1 cellular context compared by ENCODE assay signal in the genomic region with DNA sequence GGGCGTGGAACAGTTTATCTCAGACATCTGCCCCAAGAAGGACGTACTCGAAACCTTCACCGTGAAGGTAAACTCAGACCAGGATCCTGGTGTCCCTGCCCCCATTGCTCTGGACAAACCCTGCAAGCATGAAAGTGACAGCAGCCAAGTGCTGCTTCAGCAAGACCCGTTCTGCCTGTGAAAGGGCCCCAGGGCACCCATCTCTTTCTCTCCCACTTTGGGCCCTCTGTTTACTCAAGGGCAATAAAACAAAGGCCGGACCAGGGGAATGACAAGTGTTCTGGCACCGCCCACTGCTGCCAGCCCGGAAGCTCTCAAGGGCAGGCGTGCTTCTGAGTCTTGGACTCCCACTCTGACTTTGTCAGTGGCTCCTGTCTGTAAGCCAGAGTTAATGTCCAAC.
TF ChIP-seq lines count a peak whose summit lies in the region.

No MANE protein-coding gene starts in this region.

TF ChIP-seq in HepG2, 621 proteins besides CTCF, POLR2A, EP300 and RAD21 (continued from another document and continues in another):
- TF ChIP-seq, protein P1, sequence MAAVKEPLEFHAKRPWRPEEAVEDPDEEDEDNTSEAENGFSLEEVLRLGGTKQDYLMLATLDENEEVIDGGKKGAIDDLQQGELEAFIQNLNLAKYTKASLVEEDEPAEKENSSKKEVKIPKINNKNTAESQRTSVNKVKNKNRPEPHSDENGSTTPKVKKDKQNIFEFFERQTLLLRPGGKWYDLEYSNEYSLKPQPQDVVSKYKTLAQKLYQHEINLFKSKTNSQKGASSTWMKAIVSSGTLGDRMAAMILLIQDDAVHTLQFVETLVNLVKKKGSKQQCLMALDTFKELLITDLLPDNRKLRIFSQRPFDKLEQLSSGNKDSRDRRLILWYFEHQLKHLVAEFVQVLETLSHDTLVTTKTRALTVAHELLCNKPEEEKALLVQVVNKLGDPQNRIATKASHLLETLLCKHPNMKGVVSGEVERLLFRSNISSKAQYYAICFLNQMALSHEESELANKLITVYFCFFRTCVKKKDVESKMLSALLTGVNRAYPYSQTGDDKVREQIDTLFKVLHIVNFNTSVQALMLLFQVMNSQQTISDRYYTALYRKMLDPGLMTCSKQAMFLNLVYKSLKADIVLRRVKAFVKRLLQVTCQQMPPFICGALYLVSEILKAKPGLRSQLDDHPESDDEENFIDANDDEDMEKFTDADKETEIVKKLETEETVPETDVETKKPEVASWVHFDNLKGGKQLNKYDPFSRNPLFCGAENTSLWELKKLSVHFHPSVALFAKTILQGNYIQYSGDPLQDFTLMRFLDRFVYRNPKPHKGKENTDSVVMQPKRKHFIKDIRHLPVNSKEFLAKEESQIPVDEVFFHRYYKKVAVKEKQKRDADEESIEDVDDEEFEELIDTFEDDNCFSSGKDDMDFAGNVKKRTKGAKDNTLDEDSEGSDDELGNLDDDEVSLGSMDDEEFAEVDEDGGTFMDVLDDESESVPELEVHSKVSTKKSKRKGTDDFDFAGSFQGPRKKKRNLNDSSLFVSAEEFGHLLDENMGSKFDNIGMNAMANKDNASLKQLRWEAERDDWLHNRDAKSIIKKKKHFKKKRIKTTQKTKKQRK (IDR thresholded peaks at IDR 0.05; ENCODE audit: low read length) = no peak
- TF ChIP-seq SIX4 (CRISPR knock-in tag; IDR thresholded peaks at IDR 0.05) (no peak), TRIM22 (IDR thresholded peaks at IDR 0.05) (no peak), HDAC1 (CRISPR knock-in tag; IDR thresholded peaks at IDR 0.05) (peak; percentile 38; the same call in 1 of the 2 replicates), ZNF75D (CRISPR knock-in tag; IDR thresholded peaks at IDR 0.05; ENCODE audit: borderline replicate concordance) (no peak), ZNF709 (CRISPR knock-in tag; IDR thresholded peaks at IDR 0.05) (no peak), ZBTB25 (CRISPR knock-in tag; IDR thresholded peaks at IDR 0.05) (no peak), ZNF20 (CRISPR knock-in tag; IDR thresholded peaks at IDR 0.05) (no peak), ETS1 (CRISPR knock-in tag; IDR thresholded peaks at IDR 0.05) (no peak), MEIS1 (CRISPR knock-in tag; IDR thresholded peaks at IDR 0.05; ENCODE audit: borderline replicate concordance) (0 out of 2 replicates have a peak, but pooled peaks have one; percentile 57), ASH2L (IDR thresholded peaks at IDR 0.05; ENCODE audit: insufficient read length, low read depth, low read length) (no peak), ATF4 (CRISPR knock-in tag; IDR thresholded peaks at IDR 0.05) (no peak), ZBTB42 (CRISPR knock-in tag; IDR thresholded peaks at IDR 0.05) (no peak), FOXC1 (CRISPR knock-in tag; IDR thresholded peaks at IDR 0.05; ENCODE audit: borderline replicate concordance) (no peak), ZNF646 (CRISPR knock-in tag; IDR thresholded peaks at IDR 0.05) (no peak), NCOA5 (CRISPR knock-in tag; IDR thresholded peaks at IDR 0.05) (no peak), HMGA1 (CRISPR knock-in tag; conservative IDR thresholded peaks at IDR 0.05) (no peak), PAX8 (CRISPR knock-in tag; IDR thresholded peaks at IDR 0.05; ENCODE audit: borderline replicate concordance) (no peak), ZNF274 (CRISPR knock-in tag; IDR thresholded peaks at IDR 0.05) (no peak), TEAD3 (CRISPR knock-in tag; optimal IDR thresholded peaks at IDR 0.05; ENCODE audit: borderline replicate concordance) (no peak)
- TF ChIP-seq, protein P2, sequence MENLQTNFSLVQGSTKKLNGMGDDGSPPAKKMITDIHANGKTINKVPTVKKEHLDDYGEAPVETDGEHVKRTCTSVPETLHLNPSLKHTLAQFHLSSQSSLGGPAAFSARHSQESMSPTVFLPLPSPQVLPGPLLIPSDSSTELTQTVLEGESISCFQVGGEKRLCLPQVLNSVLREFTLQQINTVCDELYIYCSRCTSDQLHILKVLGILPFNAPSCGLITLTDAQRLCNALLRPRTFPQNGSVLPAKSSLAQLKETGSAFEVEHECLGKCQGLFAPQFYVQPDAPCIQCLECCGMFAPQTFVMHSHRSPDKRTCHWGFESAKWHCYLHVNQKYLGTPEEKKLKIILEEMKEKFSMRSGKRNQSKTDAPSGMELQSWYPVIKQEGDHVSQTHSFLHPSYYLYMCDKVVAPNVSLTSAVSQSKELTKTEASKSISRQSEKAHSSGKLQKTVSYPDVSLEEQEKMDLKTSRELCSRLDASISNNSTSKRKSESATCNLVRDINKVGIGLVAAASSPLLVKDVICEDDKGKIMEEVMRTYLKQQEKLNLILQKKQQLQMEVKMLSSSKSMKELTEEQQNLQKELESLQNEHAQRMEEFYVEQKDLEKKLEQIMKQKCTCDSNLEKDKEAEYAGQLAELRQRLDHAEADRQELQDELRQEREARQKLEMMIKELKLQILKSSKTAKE (CRISPR knock-in tag; IDR thresholded peaks at IDR 0.05; ENCODE audit: borderline replicate concordance) = no peak
- TF ChIP-seq, protein P3, sequence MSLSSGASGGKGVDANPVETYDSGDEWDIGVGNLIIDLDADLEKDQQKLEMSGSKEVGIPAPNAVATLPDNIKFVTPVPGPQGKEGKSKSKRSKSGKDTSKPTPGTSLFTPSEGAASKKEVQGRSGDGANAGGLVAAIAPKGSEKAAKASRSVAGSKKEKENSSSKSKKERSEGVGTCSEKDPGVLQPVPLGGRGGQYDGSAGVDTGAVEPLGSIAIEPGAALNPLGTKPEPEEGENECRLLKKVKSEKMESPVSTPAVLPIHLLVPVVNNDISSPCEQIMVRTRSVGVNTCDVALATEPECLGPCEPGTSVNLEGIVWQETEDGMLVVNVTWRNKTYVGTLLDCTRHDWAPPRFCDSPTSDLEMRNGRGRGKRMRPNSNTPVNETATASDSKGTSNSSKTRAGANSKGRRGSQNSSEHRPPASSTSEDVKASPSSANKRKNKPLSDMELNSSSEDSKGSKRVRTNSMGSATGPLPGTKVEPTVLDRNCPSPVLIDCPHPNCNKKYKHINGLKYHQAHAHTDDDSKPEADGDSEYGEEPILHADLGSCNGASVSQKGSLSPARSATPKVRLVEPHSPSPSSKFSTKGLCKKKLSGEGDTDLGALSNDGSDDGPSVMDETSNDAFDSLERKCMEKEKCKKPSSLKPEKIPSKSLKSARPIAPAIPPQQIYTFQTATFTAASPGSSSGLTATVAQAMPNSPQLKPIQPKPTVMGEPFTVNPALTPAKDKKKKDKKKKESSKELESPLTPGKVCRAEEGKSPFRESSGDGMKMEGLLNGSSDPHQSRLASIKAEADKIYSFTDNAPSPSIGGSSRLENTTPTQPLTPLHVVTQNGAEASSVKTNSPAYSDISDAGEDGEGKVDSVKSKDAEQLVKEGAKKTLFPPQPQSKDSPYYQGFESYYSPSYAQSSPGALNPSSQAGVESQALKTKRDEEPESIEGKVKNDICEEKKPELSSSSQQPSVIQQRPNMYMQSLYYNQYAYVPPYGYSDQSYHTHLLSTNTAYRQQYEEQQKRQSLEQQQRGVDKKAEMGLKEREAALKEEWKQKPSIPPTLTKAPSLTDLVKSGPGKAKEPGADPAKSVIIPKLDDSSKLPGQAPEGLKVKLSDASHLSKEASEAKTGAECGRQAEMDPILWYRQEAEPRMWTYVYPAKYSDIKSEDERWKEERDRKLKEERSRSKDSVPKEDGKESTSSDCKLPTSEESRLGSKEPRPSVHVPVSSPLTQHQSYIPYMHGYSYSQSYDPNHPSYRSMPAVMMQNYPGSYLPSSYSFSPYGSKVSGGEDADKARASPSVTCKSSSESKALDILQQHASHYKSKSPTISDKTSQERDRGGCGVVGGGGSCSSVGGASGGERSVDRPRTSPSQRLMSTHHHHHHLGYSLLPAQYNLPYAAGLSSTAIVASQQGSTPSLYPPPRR (CRISPR knock-in tag; IDR thresholded peaks at IDR 0.05; ENCODE audit: borderline replicate concordance) = peak; percentile 32; the same call in 1 of the 2 replicates
- TF ChIP-seq, protein P4, sequence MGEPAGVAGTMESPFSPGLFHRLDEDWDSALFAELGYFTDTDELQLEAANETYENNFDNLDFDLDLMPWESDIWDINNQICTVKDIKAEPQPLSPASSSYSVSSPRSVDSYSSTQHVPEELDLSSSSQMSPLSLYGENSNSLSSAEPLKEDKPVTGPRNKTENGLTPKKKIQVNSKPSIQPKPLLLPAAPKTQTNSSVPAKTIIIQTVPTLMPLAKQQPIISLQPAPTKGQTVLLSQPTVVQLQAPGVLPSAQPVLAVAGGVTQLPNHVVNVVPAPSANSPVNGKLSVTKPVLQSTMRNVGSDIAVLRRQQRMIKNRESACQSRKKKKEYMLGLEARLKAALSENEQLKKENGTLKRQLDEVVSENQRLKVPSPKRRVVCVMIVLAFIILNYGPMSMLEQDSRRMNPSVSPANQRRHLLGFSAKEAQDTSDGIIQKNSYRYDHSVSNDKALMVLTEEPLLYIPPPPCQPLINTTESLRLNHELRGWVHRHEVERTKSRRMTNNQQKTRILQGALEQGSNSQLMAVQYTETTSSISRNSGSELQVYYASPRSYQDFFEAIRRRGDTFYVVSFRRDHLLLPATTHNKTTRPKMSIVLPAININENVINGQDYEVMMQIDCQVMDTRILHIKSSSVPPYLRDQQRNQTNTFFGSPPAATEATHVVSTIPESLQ (CRISPR knock-in tag; conservative IDR thresholded peaks at IDR 0.05) = no peak
